11 cellular contexts compared by ENCODE assay signal in the genomic region with DNA sequence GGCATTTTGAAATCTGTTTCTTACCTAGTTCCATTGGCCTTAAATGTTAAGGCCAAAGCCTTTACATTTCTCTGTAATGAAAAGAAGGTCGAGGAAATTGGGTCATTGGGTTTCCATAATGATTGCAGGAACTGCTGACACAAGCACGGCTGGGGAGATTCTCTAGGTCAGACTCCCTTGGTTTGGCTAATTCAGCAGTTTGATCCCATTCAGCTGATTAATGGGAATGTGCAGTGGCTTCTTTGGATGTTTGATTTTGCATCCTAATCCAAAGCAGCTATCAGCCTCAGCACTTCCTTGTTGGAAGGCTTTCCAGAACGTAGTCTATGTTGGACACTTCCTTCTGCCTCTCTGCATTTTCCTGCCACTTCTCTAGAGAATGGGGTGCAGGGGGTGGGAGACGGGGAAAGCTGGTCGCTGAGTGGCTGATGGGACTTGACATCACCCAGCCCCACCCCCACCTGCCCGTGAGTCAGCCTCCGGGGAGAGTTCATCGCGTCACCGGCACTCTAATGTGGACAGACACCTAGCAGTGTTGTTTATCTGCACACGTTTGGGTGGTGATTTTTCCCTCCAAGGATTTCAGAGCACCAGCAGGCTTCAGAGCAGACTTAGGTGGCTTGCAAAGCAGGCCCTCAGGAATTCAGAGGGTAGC. TPM values are rescaled to one million over a fixed set of nuclear protein-coding genes. Genes with fewer than 3 reads are reported as not detected.
DNase-seq lines count a peak whose midpoint lies in the region; ATAC-seq, FAIRE-seq and TF ChIP-seq lines count a peak whose summit lies in the region.
"Had no signal": no experiment of that assay in that cellular context is flagged by ENCODE, and none has a peak within 500 bp of the region (broad histone marks: within the 10 kb centered on the region; RNA-seq: fewer than 3 reads in every experiment).

No MANE protein-coding gene starts in this region.

- intact Hi-C loops in prostate gland (cut with DNase I): no loop called here
- intact Hi-C loops in activated CD8-positive, alpha-beta T cell treated with anti-CD3 and anti-CD28 coated beads for 36 hours (cut with micrococcal nuclease): no loop called here

- H3K27ac Mint-ChIP-seq in activated CD8-positive, alpha-beta T cell treated with anti-CD3 and anti-CD28 coated beads for 36 hours: no peak overlapping the region

- no peak for ATAC-seq in activated CD8-positive, alpha-beta T cell treated with anti-CD3 and anti-CD28 coated beads for 36 hours

- peaks cover 8% of the 10 kb centered on the region for H3K4me1 ChIP-seq in prostate gland (replicated peaks)

- H3K27ac ChIP-seq in prostate gland: no peak overlapping the region
- H3K27ac ChIP-seq: SK-N-MC had no signal

- H3K27me3 ChIP-seq in prostate gland (replicated peaks; ENCODE audit: insufficient read depth): no peaks in the 10 kb centered on the region

- DNase-seq in NCI-H2029 (lab: John Stamatoyannopoulos, UW) (peak; percentile 16), NCI-H2029 treated with DMSO at 0.1 percent for 48 hours (lab: John Stamatoyannopoulos, UW) (no peak), NCI-H510A (lab: John Stamatoyannopoulos, UW) (peak; percentile 90), epithelial cell of esophagus (ENCODE audit: low read depth) (peak; percentile 87), prostate gland (ENCODE audit: low spot score) (no peak), frontal cortex (ENCODE audit: low spot score in 2 of 2) (no peak), NCI-H187 (lab: John Stamatoyannopoulos, UW) (no peak)
- DNase-seq in activated CD8-positive, alpha-beta T cell treated with anti-CD3 and anti-CD28 coated beads for 36 hours: no peak
- DNase-seq: 8988T, NCI-H146 had no signal

- H3K36me3 Mint-ChIP-seq in activated CD8-positive, alpha-beta T cell treated with anti-CD3 and anti-CD28 coated beads for 36 hours (ENCODE audit: low read depth): no peaks in the 10 kb centered on the region

- no peak overlapping the region for H3K4me3 Mint-ChIP-seq in activated CD8-positive, alpha-beta T cell treated with anti-CD3 and anti-CD28 coated beads for 36 hours

- no peaks in the 10 kb centered on the region for H3K9me3 Mint-ChIP-seq in activated CD8-positive, alpha-beta T cell treated with anti-CD3 and anti-CD28 coated beads for 36 hours

- WGBS in prostate gland: 75% methylated on average over 11 of the region's 11 CpGs

- TF ChIP-seq CTCF in epithelial cell of esophagus (IDR thresholded peaks at IDR 0.05; ENCODE audit: insufficient read depth, low read depth, low read length, missing control alignments) (no peak), prostate gland (IDR thresholded peaks at IDR 0.05) (no peak)
- no peak for TF ChIP-seq CTCF in activated CD8-positive, alpha-beta T cell treated with anti-CD3 and anti-CD28 coated beads for 36 hours (IDR thresholded peaks at IDR 0.05)

- H3K4me3 ChIP-seq in epithelial cell of esophagus (ENCODE audit: low read length) (no peak overlapping the region), prostate gland (no peak overlapping the region)
- H3K4me3 ChIP-seq: SK-N-MC had no signal

- no peaks in the 10 kb centered on the region for H3K36me3 ChIP-seq in prostate gland

- H3K27me3 Mint-ChIP-seq in activated CD8-positive, alpha-beta T cell treated with anti-CD3 and anti-CD28 coated beads for 36 hours: peaks cover 9% of the 10 kb centered on the region

- no peaks in the 10 kb centered on the region for H3K9me3 ChIP-seq in prostate gland

- CTCF ChIA-PET in activated CD8-positive, alpha-beta T cell treated with anti-CD3 and anti-CD28 coated beads for 36 hours (lab: Charles Lee): no interaction called here

- POLR2A ChIA-PET in activated CD8-positive, alpha-beta T cell treated with anti-CD3 and anti-CD28 coated beads for 36 hours (lab: Charles Lee): interaction anchor here (1.3 to 1.9 kb wide), 2 partner anchors 8 to 63 kb away, joined by 4 to 8 read pairs; no protein-coding TSS in a partner anchor

- peaks cover 9% of the 10 kb centered on the region for H3K4me1 Mint-ChIP-seq in activated CD8-positive, alpha-beta T cell treated with anti-CD3 and anti-CD28 coated beads for 36 hours (ENCODE audit: low read depth)

- TF ChIP-seq POLR2A in prostate gland (IDR thresholded peaks at IDR 0.05): peak; percentile 28

- no peak for FAIRE-seq in frontal cortex (lab: Jason Lieb, UNC)

RNA-seq across cellular contexts. Expression of gene PSEN2, which starts 5.4 kb away (rescaled TPM):
- 10 to 100 TPM; 45.3 to 78.3 TPM for total RNA-seq in prostate gland
- 1 to 10 TPM; 2.5 to 6.2 TPM for total RNA-seq in activated CD8-positive, alpha-beta T cell treated with anti-CD3 and anti-CD28 coated beads for 36 hours
- total RNA-seq in frontal cortex: 33.4 TPM

Comparison
In these comparisons a context has a peak if more than half of its experiments do, and no peak if none do; other contexts are left out.
1. DNase-seq: peak in NCI-H2029 (single experiment), NCI-H510A (single experiment) and epithelial cell of esophagus (single experiment); none in NCI-H2029 treated with DMSO at 0.1 percent for 48 hours (single experiment), prostate gland (single experiment), activated CD8-positive, alpha-beta T cell treated with anti-CD3 and anti-CD28 coated beads for 36 hours (single experiment), frontal cortex (0 of 2) and NCI-H187 (0 of 2).